17 cellular contexts compared by ENCODE assay signal in genomic region chr10:124536496-124537050, GRCh38.
DNase-seq lines count a peak whose midpoint lies in the region; ATAC-seq and TF ChIP-seq lines count a peak whose summit lies in the region.
"Had no signal": no experiment of that assay in that cellular context is flagged by ENCODE, and none has a peak within 500 bp of the region (broad histone marks: within the 10 kb centered on the region; RNA-seq: fewer than 3 reads in every experiment).

No MANE protein-coding gene starts in this region.

- no peak for ATAC-seq in Right ventricle myocardium inferior
- ATAC-seq in left cardiac atrium, result no peak
- ATAC-seq in gastroesophageal sphincter, result no peak
- no peak for ATAC-seq in GM18909 (IDR thresholded peaks at IDR 0.05; ENCODE audit: poor library complexity, unreplicated experiment)
- ATAC-seq: activated CD4-positive, alpha-beta T cell treated with anti-CD3 and anti-CD28 coated beads for 36 hours; left lung had no signal

- peaks cover 0 to 20% (median 0%) of the 10 kb centered on the region in 3 donors for H3K4me1 ChIP-seq in gastroesophageal sphincter
- H3K4me1 ChIP-seq: parathyroid adenoma had no signal

- H3K27me3 ChIP-seq in gastroesophageal sphincter, result no peaks in the 10 kb centered on the region
- H3K27me3 ChIP-seq: left lung, MG63 had no signal

- no peaks in the 10 kb centered on the region for H3K36me3 ChIP-seq in gastroesophageal sphincter
- H3K36me3 ChIP-seq: left lung, MG63 had no signal

- TF ChIP-seq CTCF in gastroesophageal sphincter (IDR thresholded peaks at IDR 0.05), result no peak

- 33 to 40% methylated on average over 1 of the region's 5 CpGs for WGBS in gastroesophageal sphincter (ENCODE audit: low coverage in 1 of 2), 2 donors

- no peak for TF ChIP-seq POLR2A in gastroesophageal sphincter (IDR thresholded peaks at IDR 0.05)

- H3K4me3 ChIP-seq in gastroesophageal sphincter, result no peak overlapping the region
- H3K4me3 ChIP-seq: left lung, MG63, smooth muscle cell had no signal

- intact Hi-C loops in Right ventricle myocardium inferior (cut with DNase I) (no loop called here), left cardiac atrium (cut with DNase I) (no loop called here)

- DNase-seq in Right ventricle myocardium inferior (ENCODE audit: missing footprints) (peak; percentile 53), left cardiac atrium (no peak), SK-N-DZ (ENCODE audit: low spot score) (peak; percentile 58), Ammon's horn (ENCODE audit: low spot score) (no peak)
- DNase-seq in activated naive CD4-positive, alpha-beta T cell (lab: John Stamatoyannopoulos, UW), result no peak
- DNase-seq: activated CD4-positive, alpha-beta T cell treated with anti-CD3 and anti-CD28 coated beads for 36 hours; activated effector memory CD4-positive, alpha-beta T cell treated with anti-CD3 and anti-CD28 coated beads, Interleukin-2, amount 50 U/mL, for 16 hours; DND-41; MG63; NCI-H2029; SIG-M5 had no signal

- H3K27ac ChIP-seq in gastroesophageal sphincter (peak overlapping the region in 3 of 4 donors; percentile 1 to 47 (median 11)), temporal lobe (ENCODE audit: low read depth, low read length) (peak overlapping the region; percentile 3)
- H3K27ac ChIP-seq: left lung, parathyroid adenoma had no signal

- H3K9me3 ChIP-seq in gastroesophageal sphincter, result no peaks in the 10 kb centered on the region
- H3K9me3 ChIP-seq: left lung, MG63 had no signal

- TF ChIP-seq EP300 in gastroesophageal sphincter (IDR thresholded peaks at IDR 0.05), result no peak

Comparison
In these comparisons a context has a peak if more than half of its experiments do, and no peak if none do; other contexts are left out.
1. DNase-seq: peak in Right ventricle myocardium inferior (single experiment) and SK-N-DZ (single experiment); none in left cardiac atrium (single experiment), activated naive CD4-positive, alpha-beta T cell (0 of 4) and Ammon's horn (single experiment).